Comparison of ENCODE assay signal across 8 cellular contexts in genomic region chr17:75455896-75456416, GRCh38. TPM values are rescaled to one million over a fixed set of nuclear protein-coding genes. Genes with fewer than 3 reads are reported as not detected.
DNase-seq lines count a peak whose midpoint lies in the region; ATAC-seq, FAIRE-seq and TF ChIP-seq lines count a peak whose summit lies in the region.

No MANE protein-coding gene starts in this region.

- H3K4me3 ChIP-seq in astrocyte of the cerebellum (ENCODE audit: low read depth, low read length) = peak overlapping the region; percentile 94
- H3K4me3 ChIP-seq in thyroid gland (replicated peaks in 1 of 3) = peak overlapping the region; percentile 16 to 88 (median 18)

- no peak for TF ChIP-seq CTCF in astrocyte of the cerebellum (IDR thresholded peaks at IDR 0.05; ENCODE audit: low read depth, low read length, missing control alignments)
- no peak for TF ChIP-seq CTCF in thyroid gland (IDR thresholded peaks at IDR 0.05)

- FAIRE-seq in RCC 7860 (lab: Jason Lieb, UNC) = no peak

- ATAC-seq in GM18511 (IDR thresholded peaks at IDR 0.05; ENCODE audit: unreplicated experiment) = peak; percentile 7
- peak; percentile 7 for ATAC-seq in HG03175 (IDR thresholded peaks at IDR 0.05; ENCODE audit: unreplicated experiment)
- peak; percentile 43 for ATAC-seq in left lobe of liver

- TF ChIP-seq POLR2A in thyroid gland (IDR thresholded peaks at IDR 0.05) = no peak

- DNase-seq in astrocyte of the cerebellum (ENCODE audit: low read depth) (no peak), left lobe of liver (ENCODE audit: low spot score) (no peak), thyroid gland (no peak), epidermal melanocyte (ENCODE audit: insufficient read length, low spot score) (no peak), RCC 7860 (ENCODE audit: low spot score) (no peak), OCI-M2 (lab: John Stamatoyannopoulos, UW; ENCODE audit: unreplicated experiment) (no peak)

- no peaks in the 10 kb centered on the region for H3K9me3 ChIP-seq in thyroid gland

- H3K36me3 ChIP-seq in thyroid gland = no peaks in the 10 kb centered on the region

- WGBS in thyroid gland, 2 donors = 4 to 5% methylated on average over 13 of the region's 13 CpGs

- intact Hi-C loops in thyroid gland (cut with DNase I) = no loop called here

- no peaks in the 10 kb centered on the region for H3K27me3 ChIP-seq in thyroid gland

- in situ Hi-C loops in astrocyte of the cerebellum (cut with HindIII; ENCODE audit: low sequenced_read_pairs) = no loop called here

- H3K27ac ChIP-seq in thyroid gland = peak overlapping the region; percentile 76 to 82 (median 78)

- H3K4me1 ChIP-seq in thyroid gland = peaks cover 7 to 31% of the 10 kb centered on the region in 2 donors

RNA-seq across cellular contexts. Expression of gene TMEM94, which starts 0.5 kb away (rescaled TPM):
- total RNA-seq in left lobe of liver = 43.5 TPM
- 100 to 1,000 TPM in 1 of 4 donors, 10 to 100 TPM in 3; 52.1 to 116 (median 92.7) TPM for total RNA-seq in thyroid gland

RNA-seq across cellular contexts. Expression of gene GRB2, which starts 50.5 kb away (rescaled TPM):
- total RNA-seq in left lobe of liver (45.8 TPM), thyroid gland (100 to 1,000 TPM in 2 of 4 donors, 10 to 100 TPM in 2; 65.8 to 101 (median 97.3) TPM)

RNA-seq across cellular contexts. Expression of gene CASKIN2, which starts 59.4 kb away (rescaled TPM):
- total RNA-seq in left lobe of liver (26.4 TPM), thyroid gland (10 to 100 TPM; 15.0 to 87.2 (median 21.7) TPM)
